Comparison of ENCODE assay signal across 11 cellular contexts in the genomic region with DNA sequence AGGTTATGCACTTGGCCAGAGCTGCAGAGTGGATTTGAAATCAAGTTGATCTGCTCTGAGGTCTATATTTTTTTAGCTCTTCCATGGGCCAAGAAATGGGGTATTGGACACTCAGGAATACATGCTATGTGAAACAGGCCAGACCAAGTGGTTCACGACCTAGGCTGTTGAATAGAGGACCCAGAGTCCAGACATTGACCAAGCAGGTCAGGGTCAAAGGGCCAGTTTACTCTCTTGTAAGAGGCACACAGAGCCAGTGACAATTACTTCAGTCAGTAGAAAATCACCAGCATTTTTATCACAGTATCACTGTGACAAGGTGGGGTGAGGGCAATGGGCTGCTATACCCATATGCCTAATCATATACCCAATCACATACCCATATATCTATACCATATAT.
"Had no signal": no experiment of that assay in that cellular context is flagged by ENCODE, and none has a peak within 500 bp of the region (broad histone marks: within the 10 kb centered on the region; RNA-seq: fewer than 3 reads in every experiment).

No MANE protein-coding gene starts in this region.

- H3K4me3 ChIP-seq: GM23248, GM23338, HAP-1 had no signal

- H3K4me1 ChIP-seq: HAP-1 had no signal

- H3K9me3 ChIP-seq: HAP-1 had no signal

- FAIRE-seq: H1, H54 had no signal

- H3K27ac ChIP-seq: GM23248 had no signal

- H2AFZ ChIP-seq: GM23248, GM23338 had no signal

- H3K9ac ChIP-seq: GM23248 had no signal

- DNase-seq: GM23248, GOT3, H7, H9, HCEC 1CT, HFFc6 had no signal

- ATAC-seq: GM23338, HCT116 had no signal

- H3K36me3 ChIP-seq: HAP-1 had no signal

- H3K4me2 ChIP-seq: GM23338 had no signal
